ENCODE assay signal across 13 cellular contexts in genomic region chr17:81534157-81535006, GRCh38. TPM values are rescaled to one million over a fixed set of nuclear protein-coding genes. Genes with fewer than 3 reads are reported as not detected.
DNase-seq lines count a peak whose midpoint lies in the region; ATAC-seq and TF ChIP-seq lines count a peak whose summit lies in the region.
"Had no signal": no experiment of that assay in that cellular context is flagged by ENCODE, and none has a peak within 500 bp of the region (broad histone marks: within the 10 kb centered on the region; RNA-seq: fewer than 3 reads in every experiment).

No MANE protein-coding gene starts in this region.

- TF ChIP-seq RAD21 in HCT116 (IDR thresholded peaks at IDR 0.05; ENCODE audit: low read depth), result no peak

- TF ChIP-seq CTCF in HCT116 (IDR thresholded peaks at IDR 0.05 in 2 of 3, conservative IDR thresholded peaks at IDR 0.05 in 1 of 3; ENCODE audit: borderline replicate concordance in 1 of 3, insufficient read depth in 1 of 3, low read depth in 2 of 3, low read length in 2 of 3) (no peak), natural killer cell (IDR thresholded peaks at IDR 0.05) (no peak), esophagus squamous epithelium (IDR thresholded peaks at IDR 0.05) (no peak)

- H4K20me1 ChIP-seq in HCT116 (ENCODE audit: insufficient read depth), result no peaks in the 10 kb centered on the region

- POLR2A ChIA-PET in HCT116 (lab: Charles Lee), result interaction anchor here (0.9 kb wide), 1 partner anchor 26 kb away, joined by 5 read pairs; no protein-coding TSS in a partner anchor

- WGBS in esophagus squamous epithelium, 2 donors, result 36 to 57% methylated on average over 2 to 3 of the region's 6 CpGs

- no peaks in the 10 kb centered on the region for H3K36me3 Mint-ChIP-seq in natural killer cell
- H3K36me3 Mint-ChIP-seq: activated naive CD8-positive, alpha-beta T cell treated with anti-CD3 and anti-CD28 coated beads, Interleukin-2, amount 10 ng/mL, durations not matched to agents 7 days and 5 days had no signal

- H3K27ac Mint-ChIP-seq in natural killer cell, result peak overlapping the region in 1 of 2 donors; percentile 64
- H3K27ac Mint-ChIP-seq: activated naive CD8-positive, alpha-beta T cell treated with anti-CD3 and anti-CD28 coated beads, Interleukin-2, amount 10 ng/mL, durations not matched to agents 7 days and 5 days had no signal

- H3K4me3 ChIP-seq in HCT116 (replicated peaks in 1 of 2; ENCODE audit: low read depth in 1 of 2, low read length in 2 of 2) (no peak overlapping the region), esophagus squamous epithelium (no peak overlapping the region)
- H3K4me3 ChIP-seq: SK-N-MC, uterus had no signal

- no peak overlapping the region for H3K4me2 ChIP-seq in HCT116 (ENCODE audit: low read length)

- H3K9ac ChIP-seq in HCT116 (ENCODE audit: low read length), result no peak overlapping the region

- no peaks in the 10 kb centered on the region for H3K9me2 ChIP-seq in HCT116 (ENCODE audit: insufficient read depth)

- CTCF ChIA-PET in HCT116 (lab: Charles Lee), result no interaction called here

- H3K36me3 ChIP-seq in HCT116 (ENCODE audit: control insufficient read depth in 1 of 2, insufficient read depth in 2 of 2, low read length in 2 of 2) (no peaks in the 10 kb centered on the region), esophagus squamous epithelium (peaks cover 0 to 17% (median 0%) of the 10 kb centered on the region in 3 donors)
- H3K36me3 ChIP-seq: uterus had no signal

- peak; percentile 62 for DNase-seq in NCI-H748 (lab: John Stamatoyannopoulos, UW; ENCODE audit: unreplicated experiment)
- no peak for DNase-seq in NCI-H748 treated with DMSO at 0.1 percent for 48 hours (lab: John Stamatoyannopoulos, UW)
- no peak for DNase-seq in HCT116 (ENCODE audit: low read depth, low spot score)
- DNase-seq in RPMI8226, result peak; percentile 47
- DNase-seq in natural killer cell, result no peak
- DNase-seq in NCI-H526 treated with DMSO at 0.1 percent for 48 hours (lab: John Stamatoyannopoulos, UW), result no peak
- no peak for DNase-seq in iPS-NIHi11 (ENCODE audit: low spot score)
- DNase-seq in esophagus squamous epithelium (lab: John Stamatoyannopoulos, UW), result no peak
- DNase-seq: activated naive CD8-positive, alpha-beta T cell treated with anti-CD3 and anti-CD28 coated beads, Interleukin-2, amount 10 ng/mL, durations not matched to agents 7 days and 5 days; Calu3; NCI-H1694 treated with DMSO at 0.1 percent for 48 hours; uterus had no signal

- RAD21 ChIA-PET in HCT116 (lab: Charles Lee; ENCODE audit: low non-redundant PET in 1 of 2, low total read pairs in 2 of 2, uncharacterized antibody in 2 of 2, unreplicated experiment in 2 of 2), result no interaction called here

- H3K4me1 Mint-ChIP-seq in natural killer cell, result peaks cover 0 to 12% of the 10 kb centered on the region in 2 donors
- H3K4me1 Mint-ChIP-seq: activated naive CD8-positive, alpha-beta T cell treated with anti-CD3 and anti-CD28 coated beads, Interleukin-2, amount 10 ng/mL, durations not matched to agents 7 days and 5 days had no signal

- H3K9me3 Mint-ChIP-seq in natural killer cell, result no peaks in the 10 kb centered on the region
- H3K9me3 Mint-ChIP-seq: activated naive CD8-positive, alpha-beta T cell treated with anti-CD3 and anti-CD28 coated beads, Interleukin-2, amount 10 ng/mL, durations not matched to agents 7 days and 5 days had no signal

- ATAC-seq in HCT116 (peak; percentile 10; the same call in 1 of the 2 replicates), natural killer cell (peak in 1 of 3 donors; percentile 8)

- no peak overlapping the region for H3K27ac ChIP-seq in HCT116 (ENCODE audit: low read depth, low read length)
- H3K27ac ChIP-seq in esophagus squamous epithelium, result no peak overlapping the region
- H3K27ac ChIP-seq: SK-N-MC, uterus had no signal

- no peak overlapping the region for H2AFZ ChIP-seq in HCT116 (ENCODE audit: low read depth, low read length, poor library complexity, severe bottlenecking)

- no TSS peak for BruUV-seq in HCT116 (replicated peaks; lab: Mats Ljungman, UMichigan)

- intact Hi-C loops in HCT116 (cut with micrococcal nuclease) (loop anchor here (5.0 kb wide), 1 partner anchor 162 kb away; no protein-coding TSS in a partner anchor), natural killer cell (cut with micrococcal nuclease) (no loop called here), esophagus squamous epithelium (cut with DNase I) (no loop called here)

- H3K79me2 ChIP-seq in HCT116 (ENCODE audit: insufficient read depth, low read length), result no peaks in the 10 kb centered on the region

- H3K27me3 Mint-ChIP-seq in natural killer cell (ENCODE audit: low read depth in 2 of 2), result peaks cover 0 to 15% of the 10 kb centered on the region in 2 donors

- peaks cover 0 to 7% of the 10 kb centered on the region in 2 experiments; a peak in 1 of 4 replicates for H3K9me3 ChIP-seq in HCT116 (ENCODE audit: control insufficient read depth in 1 of 2, insufficient read depth in 1 of 2, low read depth in 1 of 2, low read length in 2 of 2)
- H3K9me3 ChIP-seq in esophagus squamous epithelium, result no peaks in the 10 kb centered on the region
- H3K9me3 ChIP-seq: uterus had no signal

- peak overlapping the region; percentile 13 for H3K4me3 Mint-ChIP-seq in natural killer cell
- H3K4me3 Mint-ChIP-seq: activated naive CD8-positive, alpha-beta T cell treated with anti-CD3 and anti-CD28 coated beads, Interleukin-2, amount 10 ng/mL, durations not matched to agents 7 days and 5 days had no signal

- H3K27me3 ChIP-seq in HCT116 (ENCODE audit: insufficient read depth, low read length) (no peaks in the 10 kb centered on the region), esophagus squamous epithelium (peaks cover 5 to 70% (median 11%) of the 10 kb centered on the region in 4 donors)
- H3K27me3 ChIP-seq: uterus had no signal

- H3K4me1 ChIP-seq in HCT116 (ENCODE audit: control insufficient read depth in 1 of 2, insufficient read depth in 2 of 2, low read length in 2 of 2), result peaks cover 3 to 8% of the 10 kb centered on the region in 2 experiments; a peak in 2 of 4 replicates
- H3K4me1 ChIP-seq in esophagus squamous epithelium, result peaks cover 6 to 17% (median 15%) of the 10 kb centered on the region in 3 donors
- H3K4me1 ChIP-seq: uterus had no signal

- TF ChIP-seq POLR2A in HCT116 (IDR thresholded peaks at IDR 0.05; ENCODE audit: borderline replicate concordance, extremely low read depth, insufficient read depth, insufficient read length) (no peak), esophagus squamous epithelium (IDR thresholded peaks at IDR 0.05) (no peak)

TF ChIP-seq in HCT116, 20 proteins besides CTCF, POLR2A, EP300 and RAD21:
- TF ChIP-seq CBX3 (IDR thresholded peaks at IDR 0.05; ENCODE audit: low read depth), result no peak
- TF ChIP-seq POLR2AphosphoS5 (IDR thresholded peaks at IDR 0.05; ENCODE audit: low read depth, low read length), result peak; percentile 23; the same call in 1 of the 2 replicates
TF ChIP-seq in HCT116: peak in this region for 1.

RNA-seq across cellular contexts. Expression of gene FSCN2, which starts 6.2 kb away (rescaled TPM):
- total RNA-seq in HCT116 (2021; ENCODE audit: unreplicated experiment) (10.1 TPM), natural killer cell (1 to 10 TPM in 2 of 3 donors, under 1 TPM in 1; 0.26 to 2.6 (median 1.0) TPM), esophagus squamous epithelium (1 to 10 TPM in 3 of 4 donors, not detected in 1; 1.1 to 2.3 (median 1.8) TPM)
- polyA plus RNA-seq in HCT116 (2012), result 5.9 and 6.4 TPM in 2 replicates

RNA-seq across cellular contexts. Expression of gene FAAP100, which starts 17.8 kb away (rescaled TPM):
- 53.4 TPM for total RNA-seq in HCT116 (2021; ENCODE audit: unreplicated experiment)
- 21.7 and 21.8 TPM in 2 replicates for polyA plus RNA-seq in HCT116 (2012)
- total RNA-seq in natural killer cell, result 10 to 100 TPM; 31.8 to 34.5 (median 33.1) TPM
- total RNA-seq in esophagus squamous epithelium, result 10 to 100 TPM; 17.3 to 32.2 (median 26.1) TPM

RNA-seq across cellular contexts. Expression of gene ACTG1, which starts 21.8 kb away (rescaled TPM):
- total RNA-seq in HCT116 (2021; ENCODE audit: unreplicated experiment) (6,223 TPM), natural killer cell (1,000 to 10,000 TPM; 1,401 to 1,901 (median 1,735) TPM), esophagus squamous epithelium (1,000 to 10,000 TPM; 3,349 to 6,664 (median 4,433) TPM)
- 6,644 and 8,513 TPM in 2 replicates for polyA plus RNA-seq in HCT116 (2012)

Comparison
In these comparisons a context has a peak if more than half of its experiments do, and no peak if none do; other contexts are left out.
1. DNase-seq: peak in NCI-H748 (single experiment) and RPMI8226 (single experiment); none in NCI-H748 treated with DMSO at 0.1 percent for 48 hours (single experiment), HCT116 (single experiment), natural killer cell (single experiment), NCI-H526 treated with DMSO at 0.1 percent for 48 hours (single experiment), iPS-NIHi11 (single experiment) and esophagus squamous epithelium (single experiment).